In the genomic region with DNA sequence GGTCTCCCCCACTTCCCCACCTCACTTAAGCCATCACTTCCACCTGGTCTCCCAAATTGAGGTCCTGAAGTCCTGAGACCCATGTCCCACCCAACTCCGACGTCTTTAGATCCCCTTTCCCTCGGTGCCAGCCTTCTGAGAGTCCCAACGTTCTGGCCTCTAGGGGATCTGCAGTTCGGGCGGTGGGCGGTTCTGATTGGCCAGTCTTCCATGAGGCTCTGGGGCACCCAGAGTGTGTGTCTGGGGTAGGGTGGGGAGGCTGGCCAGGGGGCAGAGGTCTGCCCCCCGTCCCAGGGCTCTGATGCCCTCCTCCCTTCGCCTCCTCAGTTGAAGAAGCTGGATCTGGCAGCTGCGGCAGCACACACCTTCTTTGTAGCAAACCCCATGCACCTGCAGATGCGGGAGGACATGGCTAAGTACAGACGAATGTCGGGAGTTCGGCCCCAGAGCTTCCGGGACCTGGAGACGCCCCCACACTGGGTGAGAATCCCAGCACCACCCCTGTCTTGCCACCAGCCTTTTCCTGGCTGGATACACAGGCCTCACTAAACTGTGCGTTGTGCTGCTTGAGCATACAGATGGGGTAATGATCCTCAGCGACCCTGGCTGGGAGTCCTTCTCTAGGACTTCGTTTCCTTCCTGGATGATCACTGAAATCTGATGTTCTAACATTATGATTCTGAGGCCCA, we compare ENCODE assay signal across 1 cellular context.
TF ChIP-seq lines count a peak whose summit lies in the region.

No MANE protein-coding gene starts in this region.

TF ChIP-seq in HepG2, 621 proteins besides CTCF, POLR2A, EP300 and RAD21 (continues in another document):
- TF ChIP-seq, protein P1, sequence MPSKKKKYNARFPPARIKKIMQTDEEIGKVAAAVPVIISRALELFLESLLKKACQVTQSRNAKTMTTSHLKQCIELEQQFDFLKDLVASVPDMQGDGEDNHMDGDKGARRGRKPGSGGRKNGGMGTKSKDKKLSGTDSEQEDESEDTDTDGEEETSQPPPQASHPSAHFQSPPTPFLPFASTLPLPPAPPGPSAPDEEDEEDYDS (CRISPR knock-in tag; IDR thresholded peaks at IDR 0.05) = peak; percentile 35; the same call in 1 of the 2 replicates
- TF ChIP-seq MXD4 (CRISPR knock-in tag; IDR thresholded peaks at IDR 0.05) (0 out of 2 replicates have a peak, but pooled peaks have one; percentile 9), ZNF878 (CRISPR knock-in tag; IDR thresholded peaks at IDR 0.05) (no peak), ZNF430 (CRISPR knock-in tag; IDR thresholded peaks at IDR 0.05) (peak; percentile 45; the same call in 1 of the 2 replicates), ZNF143 (CRISPR knock-in tag; IDR thresholded peaks at IDR 0.05) (peak; percentile 38; the same call in 1 of the 2 replicates), ISX (CRISPR knock-in tag; conservative IDR thresholded peaks at IDR 0.05) (0 out of 2 replicates have a peak, but pooled peaks have one; percentile 37), KDM2A (CRISPR knock-in tag; IDR thresholded peaks at IDR 0.05; ENCODE audit: borderline replicate concordance, low read depth) (no peak), SPEN (CRISPR knock-in tag; IDR thresholded peaks at IDR 0.05; ENCODE audit: low read depth) (no peak), ZNF781 (CRISPR knock-in tag; IDR thresholded peaks at IDR 0.05; ENCODE audit: borderline replicate concordance, not compliant biosample characterization) (peak; percentile 5), MED1 (CRISPR knock-in tag; IDR thresholded peaks at IDR 0.05) (peak; percentile 59; the same call in 1 of the 2 replicates), TP53 (CRISPR knock-in tag; conservative IDR thresholded peaks at IDR 0.05) (0 out of 2 replicates have a peak, but pooled peaks have one; percentile 42), POLR2G (IDR thresholded peaks at IDR 0.05; ENCODE audit: low read depth, low read length) (peak; percentile 68; the same call in 1 of the 2 replicates), ZNF570 (CRISPR knock-in tag; IDR thresholded peaks at IDR 0.05; ENCODE audit: borderline replicate concordance) (no peak), BRD4 (CRISPR knock-in tag; IDR thresholded peaks at IDR 0.05) (0 out of 2 replicates have a peak, but pooled peaks have one; percentile 8), NR1H2 (CRISPR knock-in tag; IDR thresholded peaks at IDR 0.05; ENCODE audit: borderline replicate concordance, low read depth) (peak; percentile 39; the same call in 1 of the 2 replicates), ZNF614 (CRISPR knock-in tag; IDR thresholded peaks at IDR 0.05; ENCODE audit: borderline replicate concordance) (no peak), HOXA5 (CRISPR knock-in tag; IDR thresholded peaks at IDR 0.05) (0 out of 2 replicates have a peak, but pooled peaks have one; percentile 30), ZNF557 (CRISPR knock-in tag; IDR thresholded peaks at IDR 0.05) (peak; percentile 65; the same call in 1 of the 2 replicates), SRY (CRISPR knock-in tag; IDR thresholded peaks at IDR 0.05) (0 out of 2 replicates have a peak, but pooled peaks have one; percentile 17), ZNF20 (CRISPR knock-in tag; IDR thresholded peaks at IDR 0.05) (no peak), RFXAP (CRISPR knock-in tag; IDR thresholded peaks at IDR 0.05; ENCODE audit: borderline replicate concordance) (peak; percentile 73; the same call in 1 of the 2 replicates), RNF2 (conservative IDR thresholded peaks at IDR 0.05; ENCODE audit: low read depth) (no peak), HMG20A (CRISPR knock-in tag; IDR thresholded peaks at IDR 0.05; ENCODE audit: borderline replicate concordance) (no peak), PHF20 (CRISPR knock-in tag; IDR thresholded peaks at IDR 0.05) (peak; percentile 16), KDM1A (CRISPR knock-in tag; IDR thresholded peaks at IDR 0.05) (no peak), ZNF256 (CRISPR knock-in tag; conservative IDR thresholded peaks at IDR 0.05) (0 out of 2 replicates have a peak, but pooled peaks have one; percentile 55), GATAD1 (CRISPR knock-in tag; IDR thresholded peaks at IDR 0.05) (no peak), ONECUT2 (CRISPR knock-in tag; IDR thresholded peaks at IDR 0.05) (no peak), GTF2F1 (IDR thresholded peaks at IDR 0.05; ENCODE audit: low read length) (no peak), CEBPB (IDR thresholded peaks at IDR 0.05; ENCODE audit: borderline replicate concordance, low read depth, low read length) (no peak), HIVEP1 (CRISPR knock-in tag; IDR thresholded peaks at IDR 0.05) (no peak), ZNF768 (CRISPR knock-in tag; IDR thresholded peaks at IDR 0.05) (no peak), PHB2 (IDR thresholded peaks at IDR 0.05; ENCODE audit: partially characterized antibody) (no peak), ZNF263 (CRISPR knock-in tag; IDR thresholded peaks at IDR 0.05) (peak; percentile 51; the same call in 1 of the 2 replicates)
- TF ChIP-seq, protein P2, sequence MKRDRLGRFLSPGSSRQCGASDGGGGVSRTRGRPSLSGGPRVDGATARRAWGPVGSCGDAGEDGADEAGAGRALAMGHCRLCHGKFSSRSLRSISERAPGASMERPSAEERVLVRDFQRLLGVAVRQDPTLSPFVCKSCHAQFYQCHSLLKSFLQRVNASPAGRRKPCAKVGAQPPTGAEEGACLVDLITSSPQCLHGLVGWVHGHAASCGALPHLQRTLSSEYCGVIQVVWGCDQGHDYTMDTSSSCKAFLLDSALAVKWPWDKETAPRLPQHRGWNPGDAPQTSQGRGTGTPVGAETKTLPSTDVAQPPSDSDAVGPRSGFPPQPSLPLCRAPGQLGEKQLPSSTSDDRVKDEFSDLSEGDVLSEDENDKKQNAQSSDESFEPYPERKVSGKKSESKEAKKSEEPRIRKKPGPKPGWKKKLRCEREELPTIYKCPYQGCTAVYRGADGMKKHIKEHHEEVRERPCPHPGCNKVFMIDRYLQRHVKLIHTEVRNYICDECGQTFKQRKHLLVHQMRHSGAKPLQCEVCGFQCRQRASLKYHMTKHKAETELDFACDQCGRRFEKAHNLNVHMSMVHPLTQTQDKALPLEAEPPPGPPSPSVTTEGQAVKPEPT (CRISPR knock-in tag; IDR thresholded peaks at IDR 0.05; ENCODE audit: low read depth) = 0 out of 2 replicates have a peak, but pooled peaks have one; percentile 14
- TF ChIP-seq, protein P3, sequence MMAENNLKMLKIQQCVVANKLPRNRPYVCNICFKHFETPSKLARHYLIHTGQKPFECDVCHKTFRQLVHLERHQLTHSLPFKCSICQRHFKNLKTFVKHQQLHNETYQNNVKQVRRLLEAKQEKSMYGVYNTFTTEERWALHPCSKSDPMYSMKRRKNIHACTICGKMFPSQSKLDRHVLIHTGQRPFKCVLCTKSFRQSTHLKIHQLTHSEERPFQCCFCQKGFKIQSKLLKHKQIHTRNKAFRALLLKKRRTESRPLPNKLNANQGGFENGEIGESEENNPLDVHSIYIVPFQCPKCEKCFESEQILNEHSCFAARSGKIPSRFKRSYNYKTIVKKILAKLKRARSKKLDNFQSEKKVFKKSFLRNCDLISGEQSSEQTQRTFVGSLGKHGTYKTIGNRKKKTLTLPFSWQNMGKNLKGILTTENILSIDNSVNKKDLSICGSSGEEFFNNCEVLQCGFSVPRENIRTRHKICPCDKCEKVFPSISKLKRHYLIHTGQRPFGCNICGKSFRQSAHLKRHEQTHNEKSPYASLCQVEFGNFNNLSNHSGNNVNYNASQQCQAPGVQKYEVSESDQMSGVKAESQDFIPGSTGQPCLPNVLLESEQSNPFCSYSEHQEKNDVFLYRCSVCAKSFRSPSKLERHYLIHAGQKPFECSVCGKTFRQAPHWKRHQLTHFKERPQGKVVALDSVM (CRISPR knock-in tag; IDR thresholded peaks at IDR 0.05) = peak; percentile 80
- TF ChIP-seq, protein P4, sequence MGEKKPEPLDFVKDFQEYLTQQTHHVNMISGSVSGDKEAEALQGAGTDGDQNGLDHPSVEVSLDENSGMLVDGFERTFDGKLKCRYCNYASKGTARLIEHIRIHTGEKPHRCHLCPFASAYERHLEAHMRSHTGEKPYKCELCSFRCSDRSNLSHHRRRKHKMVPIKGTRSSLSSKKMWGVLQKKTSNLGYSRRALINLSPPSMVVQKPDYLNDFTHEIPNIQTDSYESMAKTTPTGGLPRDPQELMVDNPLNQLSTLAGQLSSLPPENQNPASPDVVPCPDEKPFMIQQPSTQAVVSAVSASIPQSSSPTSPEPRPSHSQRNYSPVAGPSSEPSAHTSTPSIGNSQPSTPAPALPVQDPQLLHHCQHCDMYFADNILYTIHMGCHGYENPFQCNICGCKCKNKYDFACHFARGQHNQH (CRISPR knock-in tag; IDR thresholded peaks at IDR 0.05) = 0 out of 2 replicates have a peak, but pooled peaks have one; percentile 3
- TF ChIP-seq, protein P5, sequence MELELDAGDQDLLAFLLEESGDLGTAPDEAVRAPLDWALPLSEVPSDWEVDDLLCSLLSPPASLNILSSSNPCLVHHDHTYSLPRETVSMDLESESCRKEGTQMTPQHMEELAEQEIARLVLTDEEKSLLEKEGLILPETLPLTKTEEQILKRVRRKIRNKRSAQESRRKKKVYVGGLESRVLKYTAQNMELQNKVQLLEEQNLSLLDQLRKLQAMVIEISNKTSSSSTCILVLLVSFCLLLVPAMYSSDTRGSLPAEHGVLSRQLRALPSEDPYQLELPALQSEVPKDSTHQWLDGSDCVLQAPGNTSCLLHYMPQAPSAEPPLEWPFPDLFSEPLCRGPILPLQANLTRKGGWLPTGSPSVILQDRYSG (CRISPR knock-in tag; IDR thresholded peaks at IDR 0.05) = 0 out of 2 replicates have a peak, but pooled peaks have one; percentile 50
- TF ChIP-seq, protein P6, sequence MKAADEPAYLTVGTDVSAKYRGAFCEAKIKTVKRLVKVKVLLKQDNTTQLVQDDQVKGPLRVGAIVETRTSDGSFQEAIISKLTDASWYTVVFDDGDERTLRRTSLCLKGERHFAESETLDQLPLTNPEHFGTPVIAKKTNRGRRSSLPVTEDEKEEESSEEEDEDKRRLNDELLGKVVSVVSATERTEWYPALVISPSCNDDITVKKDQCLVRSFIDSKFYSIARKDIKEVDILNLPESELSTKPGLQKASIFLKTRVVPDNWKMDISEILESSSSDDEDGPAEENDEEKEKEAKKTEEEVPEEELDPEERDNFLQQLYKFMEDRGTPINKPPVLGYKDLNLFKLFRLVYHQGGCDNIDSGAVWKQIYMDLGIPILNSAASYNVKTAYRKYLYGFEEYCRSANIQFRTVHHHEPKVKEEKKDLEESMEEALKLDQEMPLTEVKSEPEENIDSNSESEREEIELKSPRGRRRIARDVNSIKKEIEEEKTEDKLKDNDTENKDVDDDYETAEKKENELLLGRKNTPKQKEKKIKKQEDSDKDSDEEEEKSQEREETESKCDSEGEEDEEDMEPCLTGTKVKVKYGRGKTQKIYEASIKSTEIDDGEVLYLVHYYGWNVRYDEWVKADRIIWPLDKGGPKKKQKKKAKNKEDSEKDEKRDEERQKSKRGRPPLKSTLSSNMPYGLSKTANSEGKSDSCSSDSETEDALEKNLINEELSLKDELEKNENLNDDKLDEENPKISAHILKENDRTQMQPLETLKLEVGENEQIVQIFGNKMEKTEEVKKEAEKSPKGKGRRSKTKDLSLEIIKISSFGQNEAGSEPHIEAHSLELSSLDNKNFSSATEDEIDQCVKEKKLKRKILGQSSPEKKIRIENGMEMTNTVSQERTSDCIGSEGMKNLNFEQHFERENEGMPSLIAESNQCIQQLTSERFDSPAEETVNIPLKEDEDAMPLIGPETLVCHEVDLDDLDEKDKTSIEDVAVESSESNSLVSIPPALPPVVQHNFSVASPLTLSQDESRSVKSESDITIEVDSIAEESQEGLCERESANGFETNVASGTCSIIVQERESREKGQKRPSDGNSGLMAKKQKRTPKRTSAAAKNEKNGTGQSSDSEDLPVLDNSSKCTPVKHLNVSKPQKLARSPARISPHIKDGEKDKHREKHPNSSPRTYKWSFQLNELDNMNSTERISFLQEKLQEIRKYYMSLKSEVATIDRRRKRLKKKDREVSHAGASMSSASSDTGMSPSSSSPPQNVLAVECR (CRISPR knock-in tag; IDR thresholded peaks at IDR 0.05; ENCODE audit: borderline replicate concordance) = peak; percentile 24; the same call in 1 of the 2 replicates
- TF ChIP-seq, protein P7, sequence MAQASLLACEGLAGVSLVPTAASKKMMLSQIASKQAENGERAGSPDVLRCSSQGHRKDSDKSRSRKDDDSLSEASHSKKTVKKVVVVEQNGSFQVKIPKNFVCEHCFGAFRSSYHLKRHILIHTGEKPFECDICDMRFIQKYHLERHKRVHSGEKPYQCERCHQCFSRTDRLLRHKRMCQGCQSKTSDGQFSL (CRISPR knock-in tag; IDR thresholded peaks at IDR 0.05) = 0 out of 2 replicates have a peak, but pooled peaks have one; percentile 37
- TF ChIP-seq, protein P8, sequence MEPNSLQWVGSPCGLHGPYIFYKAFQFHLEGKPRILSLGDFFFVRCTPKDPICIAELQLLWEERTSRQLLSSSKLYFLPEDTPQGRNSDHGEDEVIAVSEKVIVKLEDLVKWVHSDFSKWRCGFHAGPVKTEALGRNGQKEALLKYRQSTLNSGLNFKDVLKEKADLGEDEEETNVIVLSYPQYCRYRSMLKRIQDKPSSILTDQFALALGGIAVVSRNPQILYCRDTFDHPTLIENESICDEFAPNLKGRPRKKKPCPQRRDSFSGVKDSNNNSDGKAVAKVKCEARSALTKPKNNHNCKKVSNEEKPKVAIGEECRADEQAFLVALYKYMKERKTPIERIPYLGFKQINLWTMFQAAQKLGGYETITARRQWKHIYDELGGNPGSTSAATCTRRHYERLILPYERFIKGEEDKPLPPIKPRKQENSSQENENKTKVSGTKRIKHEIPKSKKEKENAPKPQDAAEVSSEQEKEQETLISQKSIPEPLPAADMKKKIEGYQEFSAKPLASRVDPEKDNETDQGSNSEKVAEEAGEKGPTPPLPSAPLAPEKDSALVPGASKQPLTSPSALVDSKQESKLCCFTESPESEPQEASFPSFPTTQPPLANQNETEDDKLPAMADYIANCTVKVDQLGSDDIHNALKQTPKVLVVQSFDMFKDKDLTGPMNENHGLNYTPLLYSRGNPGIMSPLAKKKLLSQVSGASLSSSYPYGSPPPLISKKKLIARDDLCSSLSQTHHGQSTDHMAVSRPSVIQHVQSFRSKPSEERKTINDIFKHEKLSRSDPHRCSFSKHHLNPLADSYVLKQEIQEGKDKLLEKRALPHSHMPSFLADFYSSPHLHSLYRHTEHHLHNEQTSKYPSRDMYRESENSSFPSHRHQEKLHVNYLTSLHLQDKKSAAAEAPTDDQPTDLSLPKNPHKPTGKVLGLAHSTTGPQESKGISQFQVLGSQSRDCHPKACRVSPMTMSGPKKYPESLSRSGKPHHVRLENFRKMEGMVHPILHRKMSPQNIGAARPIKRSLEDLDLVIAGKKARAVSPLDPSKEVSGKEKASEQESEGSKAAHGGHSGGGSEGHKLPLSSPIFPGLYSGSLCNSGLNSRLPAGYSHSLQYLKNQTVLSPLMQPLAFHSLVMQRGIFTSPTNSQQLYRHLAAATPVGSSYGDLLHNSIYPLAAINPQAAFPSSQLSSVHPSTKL (CRISPR knock-in tag; IDR thresholded peaks at IDR 0.05) = no peak
- TF ChIP-seq, protein P9, sequence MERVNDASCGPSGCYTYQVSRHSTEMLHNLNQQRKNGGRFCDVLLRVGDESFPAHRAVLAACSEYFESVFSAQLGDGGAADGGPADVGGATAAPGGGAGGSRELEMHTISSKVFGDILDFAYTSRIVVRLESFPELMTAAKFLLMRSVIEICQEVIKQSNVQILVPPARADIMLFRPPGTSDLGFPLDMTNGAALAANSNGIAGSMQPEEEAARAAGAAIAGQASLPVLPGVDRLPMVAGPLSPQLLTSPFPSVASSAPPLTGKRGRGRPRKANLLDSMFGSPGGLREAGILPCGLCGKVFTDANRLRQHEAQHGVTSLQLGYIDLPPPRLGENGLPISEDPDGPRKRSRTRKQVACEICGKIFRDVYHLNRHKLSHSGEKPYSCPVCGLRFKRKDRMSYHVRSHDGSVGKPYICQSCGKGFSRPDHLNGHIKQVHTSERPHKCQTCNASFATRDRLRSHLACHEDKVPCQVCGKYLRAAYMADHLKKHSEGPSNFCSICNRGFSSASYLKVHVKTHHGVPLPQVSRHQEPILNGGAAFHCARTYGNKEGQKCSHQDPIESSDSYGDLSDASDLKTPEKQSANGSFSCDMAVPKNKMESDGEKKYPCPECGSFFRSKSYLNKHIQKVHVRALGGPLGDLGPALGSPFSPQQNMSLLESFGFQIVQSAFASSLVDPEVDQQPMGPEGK (CRISPR knock-in tag; IDR thresholded peaks at IDR 0.05) = 0 out of 2 replicates have a peak, but pooled peaks have one; percentile 30
